In the genomic region with DNA sequence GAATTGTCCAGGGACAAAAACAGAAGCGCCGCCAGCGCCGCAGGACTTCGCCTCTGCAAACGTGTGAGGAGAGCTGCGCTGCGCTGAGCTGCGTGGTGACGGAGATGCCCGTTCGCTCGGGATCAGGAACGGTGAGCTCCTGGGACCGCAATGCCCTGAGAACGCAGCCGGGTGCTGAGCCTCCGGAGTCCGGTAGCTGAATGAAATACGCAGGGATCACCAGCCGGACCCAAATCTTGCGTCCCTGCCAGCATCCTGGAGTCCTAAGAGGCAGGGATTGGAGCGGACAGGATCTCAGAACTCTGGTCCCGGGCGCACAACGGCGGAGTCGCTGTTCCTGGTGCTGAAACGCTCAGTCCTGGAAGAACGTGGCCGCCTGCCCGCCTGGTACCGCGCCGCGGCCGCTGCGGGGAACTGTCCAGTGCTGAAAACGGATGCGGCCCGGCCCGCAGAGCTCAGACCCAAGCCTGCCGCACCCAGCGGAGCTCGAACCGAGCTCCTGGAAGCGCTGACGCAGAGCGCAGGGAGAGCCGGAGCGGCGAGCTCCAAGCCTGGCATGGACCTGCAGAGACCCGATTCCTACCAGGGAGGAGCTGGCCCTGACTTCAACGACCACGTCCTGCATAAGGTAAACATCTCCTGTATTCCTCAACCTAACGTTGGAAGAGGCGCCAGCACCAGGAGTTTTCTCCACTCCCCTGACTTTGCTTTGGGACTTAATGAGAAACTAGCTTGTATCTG, we compare ENCODE assay signal across 9 cellular contexts. TPM values are rescaled to one million over a fixed set of nuclear protein-coding genes. Genes with fewer than 3 reads are reported as not detected.
DNase-seq lines count a peak whose midpoint lies in the region; ATAC-seq, FAIRE-seq and TF ChIP-seq lines count a peak whose summit lies in the region.
"Had no signal": no experiment of that assay in that cellular context is flagged by ENCODE, and none has a peak within 500 bp of the region (broad histone marks: within the 10 kb centered on the region; RNA-seq: fewer than 3 reads in every experiment).

No MANE protein-coding gene starts in this region.

- H3K27ac ChIP-seq in SJSA1 (no peak overlapping the region), heart left ventricle (no peak overlapping the region)
- H3K27ac ChIP-seq: thoracic aorta had no signal

- H3K36me3 Mint-ChIP-seq in activated naive CD4-positive, alpha-beta T cell treated with anti-CD3 and anti-CD28 coated beads, Interleukin-2, amount 50 U/mL, for 24 hours, result no peaks in the 10 kb centered on the region
- H3K36me3 Mint-ChIP-seq in progenitor cell of endocrine pancreas (ENCODE audit: insufficient read depth), result no peaks in the 10 kb centered on the region

- H3K27ac Mint-ChIP-seq in activated naive CD4-positive, alpha-beta T cell treated with anti-CD3 and anti-CD28 coated beads, Interleukin-2, amount 50 U/mL, for 24 hours, result peak overlapping the region; percentile 23
- no peak overlapping the region for H3K27ac Mint-ChIP-seq in progenitor cell of endocrine pancreas

- no peaks in the 10 kb centered on the region for H3K4me1 ChIP-seq in SJSA1 (replicated peaks)
- peaks cover 0 to 3% (median 0%) of the 10 kb centered on the region in 12 donors for H3K4me1 ChIP-seq in heart left ventricle

- peak; percentile 20 for FAIRE-seq in urothelium cell line (lab: Jason Lieb, UNC)

- WGBS in heart left ventricle, 4 donors, result 7 to 18% (median 9%) methylated on average over 20 to 57 of the region's 57 CpGs

- no peak overlapping the region for H3K4me3 ChIP-seq in SJSA1
- no peak overlapping the region for H3K4me3 ChIP-seq in heart left ventricle
- H3K4me3 ChIP-seq: thoracic aorta had no signal

- peak; percentile 10 for DNase-seq in GDM1 (lab: John Stamatoyannopoulos, UW)
- DNase-seq in SJSA1 (ENCODE audit: low read depth in 1 of 2, low spot score in 2 of 2), result peak; percentile 33 to 81
- DNase-seq in heart left ventricle, result peak; percentile 75 to 91 (median 83)
- DNase-seq in progenitor cell of endocrine pancreas (ENCODE audit: low spot score, unreplicated experiment), result peak; percentile 95
- peak; percentile 90 for DNase-seq in urothelium cell line (ENCODE audit: low spot score)
- DNase-seq in HCEC 1CT, result no peak

- H3K4me1 Mint-ChIP-seq in activated naive CD4-positive, alpha-beta T cell treated with anti-CD3 and anti-CD28 coated beads, Interleukin-2, amount 50 U/mL, for 24 hours, result no peaks in the 10 kb centered on the region
- H3K4me1 Mint-ChIP-seq in progenitor cell of endocrine pancreas (ENCODE audit: low read depth), result no peaks in the 10 kb centered on the region

- H3K9me3 ChIP-seq in SJSA1 (replicated peaks), result peaks cover 9% of the 10 kb centered on the region
- peaks cover 0 to 9% (median 0%) of the 10 kb centered on the region in 12 donors for H3K9me3 ChIP-seq in heart left ventricle
- H3K9me3 ChIP-seq: thoracic aorta had no signal

- peaks cover 27% of the 10 kb centered on the region for H3K27me3 Mint-ChIP-seq in activated naive CD4-positive, alpha-beta T cell treated with anti-CD3 and anti-CD28 coated beads, Interleukin-2, amount 50 U/mL, for 24 hours
- H3K27me3 Mint-ChIP-seq in progenitor cell of endocrine pancreas, result peaks cover 78% of the 10 kb centered on the region

- no peak for TF ChIP-seq POLR2A in heart left ventricle (IDR thresholded peaks at IDR 0.05)

- peaks cover 30% of the 10 kb centered on the region for H3K27me3 ChIP-seq in SJSA1 (replicated peaks)
- peaks cover 0 to 42% (median 0%) of the 10 kb centered on the region in 9 donors for H3K27me3 ChIP-seq in heart left ventricle

- peaks cover 6% of the 10 kb centered on the region for H3K9me3 Mint-ChIP-seq in activated naive CD4-positive, alpha-beta T cell treated with anti-CD3 and anti-CD28 coated beads, Interleukin-2, amount 50 U/mL, for 24 hours
- H3K9me3 Mint-ChIP-seq in progenitor cell of endocrine pancreas (ENCODE audit: low read depth), result no peaks in the 10 kb centered on the region

- intact Hi-C loops in heart left ventricle (cut with DNase I), result no loop called here

- H3K36me3 ChIP-seq in SJSA1 (no peaks in the 10 kb centered on the region), heart left ventricle (no peaks in the 10 kb centered on the region)
- H3K36me3 ChIP-seq: thoracic aorta had no signal

- TF ChIP-seq CTCF in heart left ventricle (IDR thresholded peaks at IDR 0.05), result peak in 1 of 12 donors; percentile 15
- TF ChIP-seq CTCF in progenitor cell of endocrine pancreas (IDR thresholded peaks at IDR 0.05; ENCODE audit: unreplicated experiment), result no peak

- peak; percentile 47 to 96 (median 95) for ATAC-seq in heart left ventricle
- no peak for ATAC-seq in GM21528 (IDR thresholded peaks at IDR 0.05; ENCODE audit: low FRiP score, unreplicated experiment)

- no peak overlapping the region for H3K4me3 Mint-ChIP-seq in activated naive CD4-positive, alpha-beta T cell treated with anti-CD3 and anti-CD28 coated beads, Interleukin-2, amount 50 U/mL, for 24 hours
- H3K4me3 Mint-ChIP-seq in progenitor cell of endocrine pancreas (ENCODE audit: low read depth), result no peak overlapping the region

RNA-seq across cellular contexts. Expression of a gene that starts 41.5 kb away (rescaled TPM):
- not detected in 2 replicates for total RNA-seq in SJSA1 (2014; rRNA removed; shearing (Covaris generic))
- total RNA-seq in heart left ventricle (1 to 10 TPM in 2 of 9 donors, under 1 TPM in 5, not detected in 2; 0.20 to 7.0 (median 0.42) TPM), progenitor cell of endocrine pancreas (not detected in 2 replicates)
- polyA plus RNA-seq in heart left ventricle, result under 1 TPM; 0.15 to 0.61 TPM

RNA-seq across cellular contexts. Expression of a gene that starts 47.7 kb away (rescaled TPM):
- not detected in 2 replicates for total RNA-seq in SJSA1 (2014; rRNA removed; shearing (Covaris generic))
- total RNA-seq in heart left ventricle (1 to 10 TPM in 3 of 9 donors, under 1 TPM in 5, not detected in 1; 0.19 to 8.6 (median 0.46) TPM), progenitor cell of endocrine pancreas (not detected in 2 replicates)
- polyA plus RNA-seq in heart left ventricle, result 1 to 10 TPM in 1 of 2 donors, under 1 TPM in 1; 0.30 to 1.1 TPM
